ENCODE assay signal across 9 cellular contexts in genomic region chr21:42236014-42236413, GRCh38. TPM values are rescaled to one million over a fixed set of nuclear protein-coding genes. Genes with fewer than 3 reads are reported as not detected.
DNase-seq lines count a peak whose midpoint lies in the region; ATAC-seq and TF ChIP-seq lines count a peak whose summit lies in the region.
"Had no signal": no experiment of that assay in that cellular context is flagged by ENCODE, and none has a peak within 500 bp of the region (broad histone marks: within the 10 kb centered on the region; RNA-seq: fewer than 3 reads in every experiment).

No MANE protein-coding gene starts in this region.

- H3K9ac ChIP-seq in MM.1S (ENCODE audit: low read length): no peak overlapping the region
- H3K9ac ChIP-seq: SK-N-SH had no signal

- DNase-seq in MM.1S: no peak
- DNase-seq in activated T-helper 2 cell treated with anti-CD3 and anti-CD28 coated beads, Interferon-gamma antibody, Interleukin-2, Interleukin-4, amounts not matched to agents 10 μg/mL and 5 μg/mL and 100 μg/mL, durations not matched to agents 14 hours and 24 hours and 36 hours (ENCODE audit: low spot score): no peak
- DNase-seq in left kidney (ENCODE audit: low read depth, low spot score): peak; percentile 68
- peak; percentile 89 for DNase-seq in spleen
- DNase-seq in NCI-H510A treated with DMSO at 0.1 percent for 48 hours (lab: John Stamatoyannopoulos, UW): no peak
- DNase-seq: activated effector memory CD4-positive, alpha-beta T cell treated with Interleukin-2 at 50 U/mL for 16 hours; SK-N-SH had no signal

- no peaks in the 10 kb centered on the region for H4K20me1 ChIP-seq in MM.1S (ENCODE audit: insufficient read depth, low read length)

- ATAC-seq in HG02870 (IDR thresholded peaks at IDR 0.05; ENCODE audit: unreplicated experiment) (no peak), HG03097 (IDR thresholded peaks at IDR 0.05; ENCODE audit: low FRiP score, unreplicated experiment) (no peak)

- H2AFZ ChIP-seq in MM.1S (ENCODE audit: low read length): no peak overlapping the region

- H3K4me1 ChIP-seq in MM.1S (ENCODE audit: low read length) (peaks cover 55% of the 10 kb centered on the region), spleen (peaks cover 70 to 100% (median 89%) of the 10 kb centered on the region in 6 donors)

- 66 to 97% (median 76%) methylated on average over 10 of the region's 10 CpGs for WGBS in spleen, 5 donors

- TF ChIP-seq CTCF in MM.1S (IDR thresholded peaks at IDR 0.05; ENCODE audit: low read length) (no peak), spleen (IDR thresholded peaks at IDR 0.05 in 8 of 11, conservative IDR thresholded peaks at IDR 0.05 in 3 of 11) (no peak)

- H3K27me3 ChIP-seq in MM.1S (replicated peaks; ENCODE audit: insufficient read depth, low read length): peaks cover 41% of the 10 kb centered on the region
- H3K27me3 ChIP-seq in spleen (replicated peaks in 1 of 7): no peaks in the 10 kb centered on the region

- no peaks in the 10 kb centered on the region for H3K27me3 Mint-ChIP-seq in activated T-helper 2 cell treated with anti-CD3 and anti-CD28 coated beads, Interferon-gamma antibody, Interleukin-2, Interleukin-4, amounts not matched to agents 10 μg/mL and 5 μg/mL and 100 μg/mL, durations not matched to agents 14 hours and 24 hours and 36 hours (ENCODE audit: low read depth)

- H3K79me2 ChIP-seq in MM.1S (ENCODE audit: low read length): no peaks in the 10 kb centered on the region

- H3K27ac ChIP-seq in MM.1S (ENCODE audit: low read length) (no peak overlapping the region), spleen (peak overlapping the region; percentile 29 to 93 (median 88))

- intact Hi-C loops in activated T-helper 2 cell treated with anti-CD3 and anti-CD28 coated beads, Interferon-gamma antibody, Interleukin-2, Interleukin-4, amounts not matched to agents 10 μg/mL and 5 μg/mL and 100 μg/mL, durations not matched to agents 14 hours and 24 hours and 36 hours (cut with micrococcal nuclease): loop anchor here (2.0 to 10.0 kb wide), 3 partner anchors 15 to 289 kb away; no protein-coding TSS in a partner anchor
- intact Hi-C loops in spleen (cut with DNase I; ENCODE audit: low total_unique reads): no loop called here

- H3K9me3 ChIP-seq in MM.1S (replicated peaks; ENCODE audit: insufficient read depth, low read length): no peaks in the 10 kb centered on the region
- H3K9me3 ChIP-seq in spleen: no peaks in the 10 kb centered on the region
- H3K9me3 ChIP-seq: SK-N-SH had no signal

- H3K4me3 ChIP-seq in MM.1S (ENCODE audit: low read length) (no peak overlapping the region), spleen (no peak overlapping the region)

- peak overlapping the region; percentile 31; the same call in 1 of the 2 replicates for H3K4me2 ChIP-seq in MM.1S (ENCODE audit: low read depth, low read length)
- H3K4me2 ChIP-seq: SK-N-SH had no signal

- H3K4me1 Mint-ChIP-seq in activated T-helper 2 cell treated with anti-CD3 and anti-CD28 coated beads, Interferon-gamma antibody, Interleukin-2, Interleukin-4, amounts not matched to agents 10 μg/mL and 5 μg/mL and 100 μg/mL, durations not matched to agents 14 hours and 24 hours and 36 hours (ENCODE audit: low read depth): peaks cover 74% of the 10 kb centered on the region

- peaks cover 9% of the 10 kb centered on the region for H3K36me3 Mint-ChIP-seq in activated T-helper 2 cell treated with anti-CD3 and anti-CD28 coated beads, Interferon-gamma antibody, Interleukin-2, Interleukin-4, amounts not matched to agents 10 μg/mL and 5 μg/mL and 100 μg/mL, durations not matched to agents 14 hours and 24 hours and 36 hours (ENCODE audit: low read depth)

- H3K9me2 ChIP-seq in MM.1S (replicated peaks; ENCODE audit: insufficient read depth, low read length): no peaks in the 10 kb centered on the region
- H3K9me2 ChIP-seq: SK-N-SH had no signal

- TF ChIP-seq POLR2A in spleen (IDR thresholded peaks at IDR 0.05): no peak

- H3F3A ChIP-seq in MM.1S (ENCODE audit: insufficient read depth, low read length): peaks cover 42% of the 10 kb centered on the region

- peak overlapping the region; percentile 17 for H3K4me3 Mint-ChIP-seq in activated T-helper 2 cell treated with anti-CD3 and anti-CD28 coated beads, Interferon-gamma antibody, Interleukin-2, Interleukin-4, amounts not matched to agents 10 μg/mL and 5 μg/mL and 100 μg/mL, durations not matched to agents 14 hours and 24 hours and 36 hours (ENCODE audit: low read depth)

- peak overlapping the region; percentile 84 for H3K27ac Mint-ChIP-seq in activated T-helper 2 cell treated with anti-CD3 and anti-CD28 coated beads, Interferon-gamma antibody, Interleukin-2, Interleukin-4, amounts not matched to agents 10 μg/mL and 5 μg/mL and 100 μg/mL, durations not matched to agents 14 hours and 24 hours and 36 hours

- H3K9me3 Mint-ChIP-seq in activated T-helper 2 cell treated with anti-CD3 and anti-CD28 coated beads, Interferon-gamma antibody, Interleukin-2, Interleukin-4, amounts not matched to agents 10 μg/mL and 5 μg/mL and 100 μg/mL, durations not matched to agents 14 hours and 24 hours and 36 hours: no peaks in the 10 kb centered on the region

- H3K36me3 ChIP-seq in MM.1S (replicated peaks; ENCODE audit: insufficient read depth, low read length) (no peaks in the 10 kb centered on the region), spleen (no peaks in the 10 kb centered on the region)

RNA-seq across cellular contexts. Expression of gene ABCG1, which starts 17.1 kb away (rescaled TPM):
- total RNA-seq in activated T-helper 2 cell treated with anti-CD3 and anti-CD28 coated beads, Interferon-gamma antibody, Interleukin-2, Interleukin-4, amounts not matched to agents 10 μg/mL and 5 μg/mL and 100 μg/mL, durations not matched to agents 14 hours and 24 hours and 36 hours: 5.7 and 8.0 TPM in 2 replicates
- 100 to 1,000 TPM in 5 of 7 donors, 10 to 100 TPM in 2; 76.7 to 143 (median 103) TPM for total RNA-seq in spleen
- polyA plus RNA-seq in spleen: 10 to 100 TPM; 14.6 to 17.0 (median 15.6) TPM

Comparison
In these comparisons a context has a peak if more than half of its experiments do, and no peak if none do; other contexts are left out.
1. DNase-seq: peak in left kidney (single experiment) and spleen (single experiment); none in MM.1S (single experiment), activated T-helper 2 cell treated with anti-CD3 and anti-CD28 coated beads, Interferon-gamma antibody, Interleukin-2, Interleukin-4, amounts not matched to agents 10 μg/mL and 5 μg/mL and 100 μg/mL, durations not matched to agents 14 hours and 24 hours and 36 hours (single experiment) and NCI-H510A treated with DMSO at 0.1 percent for 48 hours (single experiment).